ENCODE assay signal across 2 cellular contexts in genomic region chr10:87761153-87761552, GRCh38.
TF ChIP-seq lines count a peak whose summit lies in the region.

No MANE protein-coding gene starts in this region.

TF ChIP-seq in HEK293, 187 proteins besides CTCF, POLR2A, EP300 and RAD21 (continued from another document):
- 0 out of 2 replicates have a peak, but pooled peaks have one; percentile 28 for TF ChIP-seq PRDM6 (tag by site-specific recombination; IDR thresholded peaks at IDR 0.05)

TF ChIP-seq in SK-N-SH, 30 proteins besides CTCF, POLR2A, EP300 and RAD21 (continued from another document):
- TF ChIP-seq ZBTB33 (IDR thresholded peaks at IDR 0.05; ENCODE audit: borderline replicate concordance, low read depth) (no peak), FOSL2 (IDR thresholded peaks at IDR 0.05; ENCODE audit: borderline replicate concordance, low read depth) (no peak), RFX5 (IDR thresholded peaks at IDR 0.05; ENCODE audit: low read length) (no peak), FOXJ3 (CRISPR knock-in tag; IDR thresholded peaks at IDR 0.05) (no peak), TEAD4 (IDR thresholded peaks at IDR 0.05; ENCODE audit: borderline replicate concordance, insufficient read depth) (no peak), USF2 (IDR thresholded peaks at IDR 0.05; ENCODE audit: borderline replicate concordance, low read depth, low read length) (no peak), RXRA (IDR thresholded peaks at IDR 0.05; ENCODE audit: borderline replicate concordance, low read depth) (no peak), ELF1 (IDR thresholded peaks at IDR 0.05) (no peak), GABPA (IDR thresholded peaks at IDR 0.05; ENCODE audit: low read depth) (no peak), SMC3 (IDR thresholded peaks at IDR 0.05; ENCODE audit: low read depth, low read length) (no peak)
- TF ChIP-seq, protein P1, sequence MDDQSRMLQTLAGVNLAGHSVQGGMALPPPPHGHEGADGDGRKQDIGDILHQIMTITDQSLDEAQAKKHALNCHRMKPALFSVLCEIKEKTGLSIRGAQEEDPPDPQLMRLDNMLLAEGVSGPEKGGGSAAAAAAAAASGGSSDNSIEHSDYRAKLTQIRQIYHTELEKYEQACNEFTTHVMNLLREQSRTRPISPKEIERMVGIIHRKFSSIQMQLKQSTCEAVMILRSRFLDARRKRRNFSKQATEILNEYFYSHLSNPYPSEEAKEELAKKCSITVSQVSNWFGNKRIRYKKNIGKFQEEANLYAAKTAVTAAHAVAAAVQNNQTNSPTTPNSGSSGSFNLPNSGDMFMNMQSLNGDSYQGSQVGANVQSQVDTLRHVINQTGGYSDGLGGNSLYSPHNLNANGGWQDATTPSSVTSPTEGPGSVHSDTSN (IDR thresholded peaks at IDR 0.05) = no peak
